In genomic region chr4:26826721-26827120, GRCh38 we compare ENCODE assay signal across 8 cellular contexts. TPM values are rescaled to one million over a fixed set of nuclear protein-coding genes. Genes with fewer than 3 reads are reported as not detected.
DNase-seq lines count a peak whose midpoint lies in the region; ATAC-seq, FAIRE-seq and TF ChIP-seq lines count a peak whose summit lies in the region.

No MANE protein-coding gene starts in this region.

- H3K4ac ChIP-seq in IMR-90 (ENCODE audit: low read depth, low read length), result no peak overlapping the region

- peak overlapping the region; percentile 71 for H3K4me3 ChIP-seq in DOHH2 (ENCODE audit: low read length)
- no peak overlapping the region for H3K4me3 ChIP-seq in IMR-90 (ENCODE audit: insufficient read depth, low read depth, low read length)
- H3K4me3 ChIP-seq in effector memory CD4-positive, alpha-beta T cell (ENCODE audit: insufficient read depth, low read depth, low read length, poor library complexity, severe bottlenecking), result no peak overlapping the region

- H3K27me3 ChIP-seq in DOHH2 (ENCODE audit: control insufficient read depth, low read length), result peaks cover 4% of the 10 kb centered on the region; the same call in 1 of the 2 replicates
- no peaks in the 10 kb centered on the region for H3K27me3 ChIP-seq in IMR-90 (ENCODE audit: control insufficient read depth, insufficient read depth, low read length)
- no peaks in the 10 kb centered on the region for H3K27me3 ChIP-seq in effector memory CD4-positive, alpha-beta T cell (replicated peaks; ENCODE audit: control insufficient read depth, insufficient read depth, low read length, poor library complexity, severe bottlenecking)

- H2BK5ac ChIP-seq in IMR-90 (ENCODE audit: low read depth, low read length, poor library complexity, severe bottlenecking), result no peak overlapping the region

- CTCF ChIA-PET in IMR-90 (lab: Yijun Ruan, JAX), result no interaction called here

- FAIRE-seq in HTR-8/SVneo (lab: Jason Lieb, UNC), result no peak

- no peak overlapping the region for H3K9ac ChIP-seq in IMR-90 (ENCODE audit: low read depth, low read length)

- H2BK15ac ChIP-seq in IMR-90 (ENCODE audit: low read depth, low read length), result no peak overlapping the region

- no peak overlapping the region for H4K91ac ChIP-seq in IMR-90 (ENCODE audit: insufficient read depth, low read depth, low read length)

- H3K9me1 ChIP-seq in IMR-90 (ENCODE audit: insufficient read depth, low read length), result 0 out of 2 replicates have a peak, but pooled peaks cover 5% of the 10 kb centered on the region

- no peaks in the 10 kb centered on the region for H3K27me3 Mint-ChIP-seq in osteocyte (ENCODE audit: unreplicated experiment)

- POLR2A ChIA-PET in IMR-90 (lab: Charles Lee; ENCODE audit: unreplicated experiment), result no interaction called here

- H3K79me2 ChIP-seq in DOHH2 (ENCODE audit: control insufficient read depth, low read length), result 0 out of 2 replicates have a peak, but pooled peaks cover 4% of the 10 kb centered on the region

- dilution Hi-C loops in IMR-90 (cut with HindIII; ENCODE audit: low sequenced_read_pairs, unreplicated experiment), result no loop called here

- peaks cover 12% of the 10 kb centered on the region for H3K9me3 ChIP-seq in DOHH2 (ENCODE audit: control insufficient read depth, insufficient read depth, low read length)
- H3K9me3 ChIP-seq in IMR-90 (ENCODE audit: control insufficient read depth, insufficient read depth, low read length), result no peaks in the 10 kb centered on the region; the same call in 1 of the 2 replicates
- no peaks in the 10 kb centered on the region for H3K9me3 ChIP-seq in effector memory CD4-positive, alpha-beta T cell (ENCODE audit: control insufficient read depth, low read length)

- no peaks in the 10 kb centered on the region for H3K79me1 ChIP-seq in IMR-90 (ENCODE audit: low read depth in 1 of 2, low read length in 2 of 2)

- no peak overlapping the region for H3K4me3 Mint-ChIP-seq in osteocyte (ENCODE audit: unreplicated experiment)

- H2AK5ac ChIP-seq in IMR-90 (ENCODE audit: low read depth, low read length), result no peak overlapping the region

- H3K56ac ChIP-seq in IMR-90 (ENCODE audit: extremely low read depth, insufficient read depth, low read length), result no peak overlapping the region

- H3K27ac ChIP-seq in DOHH2 (ENCODE audit: low read depth, low read length), result peak overlapping the region; percentile 99
- no peak overlapping the region for H3K27ac ChIP-seq in IMR-90 (ENCODE audit: insufficient read depth, low read length)
- H3K27ac ChIP-seq in effector memory CD4-positive, alpha-beta T cell (ENCODE audit: insufficient read depth, low read length, poor library complexity, severe bottlenecking), result no peak overlapping the region

- no peak for TF ChIP-seq CTCF in DOHH2 (IDR thresholded peaks at IDR 0.05; ENCODE audit: low read depth, low read length, poor library complexity, severe bottlenecking)
- TF ChIP-seq CTCF in IMR-90 (conservative IDR thresholded peaks at IDR 0.05; ENCODE audit: low read depth, low read length), result no peak
- TF ChIP-seq CTCF in osteocyte (IDR thresholded peaks at IDR 0.05), result no peak

- no peaks in the 10 kb centered on the region for H3K4me1 Mint-ChIP-seq in osteocyte (ENCODE audit: unreplicated experiment)

- H3F3A ChIP-seq in DOHH2 (ENCODE audit: control insufficient read depth, insufficient read depth), result peaks cover 33% of the 10 kb centered on the region

- ATAC-seq in GM21528 (IDR thresholded peaks at IDR 0.05; ENCODE audit: low FRiP score, unreplicated experiment) (peak; percentile 88), IMR-90 (ENCODE audit: low read depth) (peak; percentile 62)

- TF ChIP-seq RAD21 in IMR-90 (IDR thresholded peaks at IDR 0.05; ENCODE audit: low read length), result no peak

- H3K23ac ChIP-seq in IMR-90 (ENCODE audit: low read depth, low read length), result no peak overlapping the region

- H3K4me1 ChIP-seq in DOHH2 (ENCODE audit: control insufficient read depth, low read length) (peaks cover 96% of the 10 kb centered on the region), IMR-90 (ENCODE audit: control insufficient read depth, insufficient read depth, low read length) (no peaks in the 10 kb centered on the region)
- H3K4me1 ChIP-seq in effector memory CD4-positive, alpha-beta T cell (ENCODE audit: control insufficient read depth, insufficient read depth, low read length, poor library complexity, severe bottlenecking), result peaks cover 6% of the 10 kb centered on the region

- TF ChIP-seq POLR2A in IMR-90 (IDR thresholded peaks at IDR 0.05; ENCODE audit: low read depth, low read length), result no peak

- no peak overlapping the region for H2BK20ac ChIP-seq in IMR-90 (ENCODE audit: low read depth, low read length)

- BruUV-seq in IMR-90 (replicated peaks; lab: Mats Ljungman, UMichigan), result no TSS peak

- H3K18ac ChIP-seq in IMR-90 (ENCODE audit: low read depth, low read length), result no peak overlapping the region; the same call in 1 of the 2 replicates

- no CpG with 5 or more reads among the region's 9 CpGs for WGBS in IMR-90 (ENCODE audit: extremely low coverage in 2 of 2, insufficient read length in 1 of 2), 2 experiments

- no peak overlapping the region for H3K14ac ChIP-seq in IMR-90 (replicated peaks; ENCODE audit: low read depth, low read length)

- no peak overlapping the region for H2AFZ ChIP-seq in IMR-90 (replicated peaks; ENCODE audit: low read length, poor library complexity)

- H4K20me1 ChIP-seq in DOHH2 (ENCODE audit: control insufficient read depth, insufficient read depth, low read depth, low read length) (no peaks in the 10 kb centered on the region), IMR-90 (ENCODE audit: insufficient read depth, low read length) (no peaks in the 10 kb centered on the region)

- in situ Hi-C loops in IMR-90 (cut with MboI; ENCODE audit: low sequenced_read_pairs), result no loop called here

- H3K36me3 Mint-ChIP-seq in osteocyte (ENCODE audit: unreplicated experiment), result no peaks in the 10 kb centered on the region

- no peak overlapping the region for H3K27ac Mint-ChIP-seq in osteocyte (ENCODE audit: unreplicated experiment)

- intact Hi-C loops in IMR-90 (cut with micrococcal nuclease), result no loop called here

- no peaks in the 10 kb centered on the region for H3K9me2 ChIP-seq in DOHH2 (replicated peaks; ENCODE audit: control insufficient read depth, low read length)

- no peak overlapping the region for H2AK9ac ChIP-seq in IMR-90 (replicated peaks; ENCODE audit: low read depth, low read length, poor library complexity)

- H3K36me3 ChIP-seq in DOHH2 (ENCODE audit: control insufficient read depth, low read length), result peaks cover 19% of the 10 kb centered on the region
- H3K36me3 ChIP-seq in IMR-90 (ENCODE audit: control insufficient read depth, insufficient read depth, low read length), result no peaks in the 10 kb centered on the region
- H3K36me3 ChIP-seq in effector memory CD4-positive, alpha-beta T cell (ENCODE audit: control insufficient read depth, insufficient read depth, low read length), result no peaks in the 10 kb centered on the region

- H4K5ac ChIP-seq in IMR-90 (ENCODE audit: low read depth, low read length), result no peak overlapping the region

- no peaks in the 10 kb centered on the region for H3K9me3 Mint-ChIP-seq in osteocyte (ENCODE audit: unreplicated experiment)

- DNase-seq in IMR-90 (peak; percentile 59), iris pigment epithelial cell (ENCODE audit: low read depth) (peak; percentile 45), osteocyte (ENCODE audit: extremely low spot score, unreplicated experiment) (no peak), H4 (ENCODE audit: low spot score) (no peak), HTR-8/SVneo (ENCODE audit: insufficient read length, low spot score) (no peak)
- no peak for DNase-seq in effector memory CD4-positive, alpha-beta T cell

- peak overlapping the region; percentile 96 for H3K4me2 ChIP-seq in DOHH2 (ENCODE audit: low read length)
- H3K4me2 ChIP-seq in IMR-90 (ENCODE audit: low read depth, low read length), result peak overlapping the region; percentile 50

- no peak overlapping the region; a peak in 2 of 4 replicates for H4K8ac ChIP-seq in IMR-90 (ENCODE audit: low read depth in 2 of 2, low read length in 2 of 2)

- no peak overlapping the region for H2BK120ac ChIP-seq in IMR-90 (ENCODE audit: low read depth, low read length)

TF ChIP-seq in IMR-90, 13 proteins besides CTCF, POLR2A, EP300 and RAD21:
- TF ChIP-seq RFX5 (IDR thresholded peaks at IDR 0.05; ENCODE audit: low read depth, low read length) (no peak), MXI1 (IDR thresholded peaks at IDR 0.05; ENCODE audit: borderline replicate concordance, low read depth, low read length) (no peak), CEBPB (IDR thresholded peaks at IDR 0.05; ENCODE audit: low read depth, low read length) (no peak), MAFK (IDR thresholded peaks at IDR 0.05; ENCODE audit: low read depth, low read length) (no peak), ELK1 (IDR thresholded peaks at IDR 0.05; ENCODE audit: borderline replicate concordance, low read depth, low read length) (no peak)

RNA-seq across cellular contexts. Expression of gene STIM2, which starts 33.9 kb away (rescaled TPM):
- total RNA-seq in IMR-90 (2012; rRNA removed) (24.2 and 27.6 TPM in 2 replicates), osteocyte (14.1 and 14.3 TPM in 2 replicates)
- polyA plus RNA-seq in IMR-90 (2012; rRNA removed), result 16.1 and 21.7 TPM in 2 replicates
- 6.4 and 16.5 TPM in 2 replicates for polyA plus RNA-seq in IMR-90 (2012; cell fraction: cytosol; rRNA removed)
- 39.6 and 54.6 TPM in 2 replicates for polyA plus RNA-seq in IMR-90 (2012; cell fraction: nucleus; rRNA removed; ENCODE audit: low replicate concordance)
- 34.2 and 44.4 TPM in 2 replicates for total RNA-seq in H4 (2014; rRNA removed; shearing (Covaris generic))

Comparison
In these comparisons a context has a peak if more than half of its experiments do, and no peak if none do; other contexts are left out.
1. DNase-seq: peak in IMR-90 (single experiment) and iris pigment epithelial cell (single experiment); none in effector memory CD4-positive, alpha-beta T cell (0 of 3), osteocyte (single experiment), H4 (single experiment) and HTR-8/SVneo (single experiment).